In the genomic region with DNA sequence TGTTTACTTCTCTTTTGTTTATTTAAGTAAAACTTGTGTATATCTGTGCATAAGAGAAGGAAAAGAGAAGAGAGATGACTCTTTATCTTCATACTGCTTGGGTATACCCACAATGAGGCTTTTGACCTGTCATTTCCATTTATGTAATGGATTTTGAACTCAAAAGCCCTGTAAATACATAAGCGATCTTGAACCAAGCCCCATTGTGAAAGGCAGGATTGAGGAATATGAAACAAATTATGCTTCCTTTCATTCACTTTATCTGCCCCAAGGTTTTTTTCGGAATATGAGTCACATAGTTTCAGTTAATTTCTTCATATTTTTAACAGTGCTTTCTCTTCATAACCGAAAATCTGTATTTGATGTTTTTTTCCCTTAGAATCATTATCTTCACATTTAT, we compare ENCODE assay signal across 1 cellular context.
TF ChIP-seq lines count a peak whose summit lies in the region.

No MANE protein-coding gene starts in this region.

TF ChIP-seq in HepG2, 621 proteins besides CTCF, POLR2A, EP300 and RAD21 (continued from another document and continues in another):
- TF ChIP-seq, protein P1, sequence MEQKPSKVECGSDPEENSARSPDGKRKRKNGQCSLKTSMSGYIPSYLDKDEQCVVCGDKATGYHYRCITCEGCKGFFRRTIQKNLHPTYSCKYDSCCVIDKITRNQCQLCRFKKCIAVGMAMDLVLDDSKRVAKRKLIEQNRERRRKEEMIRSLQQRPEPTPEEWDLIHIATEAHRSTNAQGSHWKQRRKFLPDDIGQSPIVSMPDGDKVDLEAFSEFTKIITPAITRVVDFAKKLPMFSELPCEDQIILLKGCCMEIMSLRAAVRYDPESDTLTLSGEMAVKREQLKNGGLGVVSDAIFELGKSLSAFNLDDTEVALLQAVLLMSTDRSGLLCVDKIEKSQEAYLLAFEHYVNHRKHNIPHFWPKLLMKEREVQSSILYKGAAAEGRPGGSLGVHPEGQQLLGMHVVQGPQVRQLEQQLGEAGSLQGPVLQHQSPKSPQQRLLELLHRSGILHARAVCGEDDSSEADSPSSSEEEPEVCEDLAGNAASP (CRISPR knock-in tag; IDR thresholded peaks at IDR 0.05; ENCODE audit: borderline replicate concordance): peak; percentile 63; the same call in 1 of the 2 replicates
- TF ChIP-seq PPARG (CRISPR knock-in tag; conservative IDR thresholded peaks at IDR 0.05) (peak; percentile 42; the same call in 1 of the 2 replicates), SAP130 (CRISPR knock-in tag; IDR thresholded peaks at IDR 0.05; ENCODE audit: low read depth) (peak; percentile 66), PAXIP1 (CRISPR knock-in tag; conservative IDR thresholded peaks at IDR 0.05) (peak; percentile 58), FOXP4 (CRISPR knock-in tag; IDR thresholded peaks at IDR 0.05) (peak; percentile 45; the same call in 1 of the 2 replicates), GATAD2A (CRISPR knock-in tag; IDR thresholded peaks at IDR 0.05) (peak; percentile 65), PRMT3 (CRISPR knock-in tag; IDR thresholded peaks at IDR 0.05; ENCODE audit: borderline replicate concordance, low read depth) (no peak), MED1 (CRISPR knock-in tag; IDR thresholded peaks at IDR 0.05) (0 out of 2 replicates have a peak, but pooled peaks have one; percentile 27), ZNF703 (CRISPR knock-in tag; IDR thresholded peaks at IDR 0.05; ENCODE audit: borderline replicate concordance) (no peak), ZNF34 (CRISPR knock-in tag; IDR thresholded peaks at IDR 0.05; ENCODE audit: borderline replicate concordance) (no peak), HNF4A (CRISPR knock-in tag; IDR thresholded peaks at IDR 0.05) (peak; percentile 66), ZBTB14 (CRISPR knock-in tag; IDR thresholded peaks at IDR 0.05) (no peak), ZFP36L1 (CRISPR knock-in tag; IDR thresholded peaks at IDR 0.05) (no peak), ZNF800 (CRISPR knock-in tag; IDR thresholded peaks at IDR 0.05) (0 out of 2 replicates have a peak, but pooled peaks have one; percentile 20), ZFP90 (CRISPR knock-in tag; IDR thresholded peaks at IDR 0.05; ENCODE audit: borderline replicate concordance) (no peak), REPIN1 (CRISPR knock-in tag; IDR thresholded peaks at IDR 0.05; ENCODE audit: borderline replicate concordance, low read depth) (no peak), ARNT2 (CRISPR knock-in tag; IDR thresholded peaks at IDR 0.05; ENCODE audit: low read depth) (no peak), ZIK1 (CRISPR knock-in tag; IDR thresholded peaks at IDR 0.05; ENCODE audit: borderline replicate concordance, low read depth) (no peak), NCOA2 (CRISPR knock-in tag; IDR thresholded peaks at IDR 0.05) (peak; percentile 59), ZNF724P (CRISPR knock-in tag; IDR thresholded peaks at IDR 0.05; ENCODE audit: borderline replicate concordance) (no peak)
- TF ChIP-seq, protein P2, sequence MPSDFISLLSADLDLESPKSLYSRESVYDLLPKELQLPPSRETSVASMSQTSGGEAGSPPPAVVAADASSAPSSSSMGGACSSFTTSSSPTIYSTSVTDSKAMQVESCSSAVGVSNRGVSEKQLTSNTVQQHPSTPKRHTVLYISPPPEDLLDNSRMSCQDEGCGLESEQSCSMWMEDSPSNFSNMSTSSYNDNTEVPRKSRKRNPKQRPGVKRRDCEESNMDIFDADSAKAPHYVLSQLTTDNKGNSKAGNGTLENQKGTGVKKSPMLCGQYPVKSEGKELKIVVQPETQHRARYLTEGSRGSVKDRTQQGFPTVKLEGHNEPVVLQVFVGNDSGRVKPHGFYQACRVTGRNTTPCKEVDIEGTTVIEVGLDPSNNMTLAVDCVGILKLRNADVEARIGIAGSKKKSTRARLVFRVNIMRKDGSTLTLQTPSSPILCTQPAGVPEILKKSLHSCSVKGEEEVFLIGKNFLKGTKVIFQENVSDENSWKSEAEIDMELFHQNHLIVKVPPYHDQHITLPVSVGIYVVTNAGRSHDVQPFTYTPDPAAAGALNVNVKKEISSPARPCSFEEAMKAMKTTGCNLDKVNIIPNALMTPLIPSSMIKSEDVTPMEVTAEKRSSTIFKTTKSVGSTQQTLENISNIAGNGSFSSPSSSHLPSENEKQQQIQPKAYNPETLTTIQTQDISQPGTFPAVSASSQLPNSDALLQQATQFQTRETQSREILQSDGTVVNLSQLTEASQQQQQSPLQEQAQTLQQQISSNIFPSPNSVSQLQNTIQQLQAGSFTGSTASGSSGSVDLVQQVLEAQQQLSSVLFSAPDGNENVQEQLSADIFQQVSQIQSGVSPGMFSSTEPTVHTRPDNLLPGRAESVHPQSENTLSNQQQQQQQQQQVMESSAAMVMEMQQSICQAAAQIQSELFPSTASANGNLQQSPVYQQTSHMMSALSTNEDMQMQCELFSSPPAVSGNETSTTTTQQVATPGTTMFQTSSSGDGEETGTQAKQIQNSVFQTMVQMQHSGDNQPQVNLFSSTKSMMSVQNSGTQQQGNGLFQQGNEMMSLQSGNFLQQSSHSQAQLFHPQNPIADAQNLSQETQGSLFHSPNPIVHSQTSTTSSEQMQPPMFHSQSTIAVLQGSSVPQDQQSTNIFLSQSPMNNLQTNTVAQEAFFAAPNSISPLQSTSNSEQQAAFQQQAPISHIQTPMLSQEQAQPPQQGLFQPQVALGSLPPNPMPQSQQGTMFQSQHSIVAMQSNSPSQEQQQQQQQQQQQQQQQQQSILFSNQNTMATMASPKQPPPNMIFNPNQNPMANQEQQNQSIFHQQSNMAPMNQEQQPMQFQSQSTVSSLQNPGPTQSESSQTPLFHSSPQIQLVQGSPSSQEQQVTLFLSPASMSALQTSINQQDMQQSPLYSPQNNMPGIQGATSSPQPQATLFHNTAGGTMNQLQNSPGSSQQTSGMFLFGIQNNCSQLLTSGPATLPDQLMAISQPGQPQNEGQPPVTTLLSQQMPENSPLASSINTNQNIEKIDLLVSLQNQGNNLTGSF (CRISPR knock-in tag; IDR thresholded peaks at IDR 0.05): no peak
- TF ChIP-seq, protein P3, sequence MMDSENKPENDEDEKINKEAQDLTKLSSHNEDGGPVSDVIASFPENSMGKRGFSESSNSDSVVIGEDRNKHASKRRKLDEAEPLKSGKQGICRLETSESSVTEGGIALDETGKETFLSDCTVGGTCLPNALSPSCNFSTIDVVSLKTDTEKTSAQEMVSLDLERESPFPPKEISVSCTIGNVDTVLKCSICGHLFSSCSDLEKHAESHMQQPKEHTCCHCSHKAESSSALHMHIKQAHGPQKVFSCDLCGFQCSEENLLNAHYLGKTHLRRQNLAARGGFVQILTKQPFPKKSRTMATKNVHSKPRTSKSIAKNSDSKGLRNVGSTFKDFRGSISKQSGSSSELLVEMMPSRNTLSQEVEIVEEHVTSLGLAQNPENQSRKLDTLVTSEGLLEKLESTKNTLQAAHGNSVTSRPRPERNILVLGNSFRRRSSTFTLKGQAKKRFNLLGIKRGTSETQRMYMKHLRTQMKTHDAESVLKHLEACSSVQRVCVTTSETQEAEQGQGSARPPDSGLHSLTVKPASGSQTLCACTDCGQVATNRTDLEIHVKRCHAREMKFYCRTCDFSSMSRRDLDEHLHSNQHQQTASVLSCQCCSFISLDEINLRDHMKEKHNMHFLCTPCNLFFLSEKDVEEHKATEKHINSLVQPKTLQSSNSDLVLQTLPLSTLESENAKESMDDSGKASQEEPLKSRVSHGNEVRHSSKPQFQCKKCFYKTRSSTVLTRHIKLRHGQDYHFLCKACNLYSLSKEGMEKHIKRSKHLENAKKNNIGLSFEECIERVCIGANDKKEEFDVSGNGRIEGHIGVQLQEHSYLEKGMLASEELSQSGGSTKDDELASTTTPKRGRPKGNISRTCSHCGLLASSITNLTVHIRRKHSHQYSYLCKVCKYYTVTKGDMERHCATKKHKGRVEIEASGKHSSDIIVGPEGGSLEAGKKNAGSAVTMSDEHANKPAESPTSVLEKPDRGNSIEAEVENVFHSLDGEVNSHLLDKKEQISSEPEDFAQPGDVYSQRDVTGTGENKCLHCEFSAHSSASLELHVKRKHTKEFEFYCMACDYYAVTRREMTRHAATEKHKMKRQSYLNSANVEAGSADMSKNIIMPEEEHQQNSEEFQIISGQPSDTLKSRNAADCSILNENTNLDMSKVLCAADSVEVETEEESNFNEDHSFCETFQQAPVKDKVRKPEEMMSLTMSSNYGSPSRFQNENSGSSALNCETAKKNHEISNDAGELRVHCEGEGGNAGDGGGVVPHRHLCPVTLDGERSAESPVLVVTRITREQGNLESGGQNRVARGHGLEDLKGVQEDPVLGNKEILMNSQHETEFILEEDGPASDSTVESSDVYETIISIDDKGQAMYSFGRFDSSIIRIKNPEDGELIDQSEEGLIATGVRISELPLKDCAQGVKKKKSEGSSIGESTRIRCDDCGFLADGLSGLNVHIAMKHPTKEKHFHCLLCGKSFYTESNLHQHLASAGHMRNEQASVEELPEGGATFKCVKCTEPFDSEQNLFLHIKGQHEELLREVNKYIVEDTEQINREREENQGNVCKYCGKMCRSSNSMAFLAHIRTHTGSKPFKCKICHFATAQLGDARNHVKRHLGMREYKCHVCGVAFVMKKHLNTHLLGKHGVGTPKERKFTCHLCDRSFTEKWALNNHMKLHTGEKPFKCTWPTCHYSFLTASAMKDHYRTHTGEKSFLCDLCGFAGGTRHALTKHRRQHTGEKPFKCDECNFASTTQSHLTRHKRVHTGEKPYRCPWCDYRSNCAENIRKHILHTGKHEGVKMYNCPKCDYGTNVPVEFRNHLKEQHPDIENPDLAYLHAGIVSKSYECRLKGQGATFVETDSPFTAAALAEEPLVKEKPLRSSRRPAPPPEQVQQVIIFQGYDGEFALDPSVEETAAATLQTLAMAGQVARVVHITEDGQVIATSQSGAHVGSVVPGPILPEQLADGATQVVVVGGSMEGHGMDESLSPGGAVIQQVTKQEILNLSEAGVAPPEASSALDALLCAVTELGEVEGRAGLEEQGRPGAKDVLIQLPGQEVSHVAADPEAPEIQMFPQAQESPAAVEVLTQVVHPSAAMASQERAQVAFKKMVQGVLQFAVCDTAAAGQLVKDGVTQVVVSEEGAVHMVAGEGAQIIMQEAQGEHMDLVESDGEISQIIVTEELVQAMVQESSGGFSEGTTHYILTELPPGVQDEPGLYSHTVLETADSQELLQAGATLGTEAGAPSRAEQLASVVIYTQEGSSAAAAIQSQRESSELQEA (CRISPR knock-in tag; IDR thresholded peaks at IDR 0.05; ENCODE audit: not compliant biosample characterization): no peak
- TF ChIP-seq, protein P4, sequence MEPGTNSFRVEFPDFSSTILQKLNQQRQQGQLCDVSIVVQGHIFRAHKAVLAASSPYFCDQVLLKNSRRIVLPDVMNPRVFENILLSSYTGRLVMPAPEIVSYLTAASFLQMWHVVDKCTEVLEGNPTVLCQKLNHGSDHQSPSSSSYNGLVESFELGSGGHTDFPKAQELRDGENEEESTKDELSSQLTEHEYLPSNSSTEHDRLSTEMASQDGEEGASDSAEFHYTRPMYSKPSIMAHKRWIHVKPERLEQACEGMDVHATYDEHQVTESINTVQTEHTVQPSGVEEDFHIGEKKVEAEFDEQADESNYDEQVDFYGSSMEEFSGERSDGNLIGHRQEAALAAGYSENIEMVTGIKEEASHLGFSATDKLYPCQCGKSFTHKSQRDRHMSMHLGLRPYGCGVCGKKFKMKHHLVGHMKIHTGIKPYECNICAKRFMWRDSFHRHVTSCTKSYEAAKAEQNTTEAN (CRISPR knock-in tag; conservative IDR thresholded peaks at IDR 0.05): no peak
